Comparison of ENCODE assay signal across 8 cellular contexts in the genomic region with DNA sequence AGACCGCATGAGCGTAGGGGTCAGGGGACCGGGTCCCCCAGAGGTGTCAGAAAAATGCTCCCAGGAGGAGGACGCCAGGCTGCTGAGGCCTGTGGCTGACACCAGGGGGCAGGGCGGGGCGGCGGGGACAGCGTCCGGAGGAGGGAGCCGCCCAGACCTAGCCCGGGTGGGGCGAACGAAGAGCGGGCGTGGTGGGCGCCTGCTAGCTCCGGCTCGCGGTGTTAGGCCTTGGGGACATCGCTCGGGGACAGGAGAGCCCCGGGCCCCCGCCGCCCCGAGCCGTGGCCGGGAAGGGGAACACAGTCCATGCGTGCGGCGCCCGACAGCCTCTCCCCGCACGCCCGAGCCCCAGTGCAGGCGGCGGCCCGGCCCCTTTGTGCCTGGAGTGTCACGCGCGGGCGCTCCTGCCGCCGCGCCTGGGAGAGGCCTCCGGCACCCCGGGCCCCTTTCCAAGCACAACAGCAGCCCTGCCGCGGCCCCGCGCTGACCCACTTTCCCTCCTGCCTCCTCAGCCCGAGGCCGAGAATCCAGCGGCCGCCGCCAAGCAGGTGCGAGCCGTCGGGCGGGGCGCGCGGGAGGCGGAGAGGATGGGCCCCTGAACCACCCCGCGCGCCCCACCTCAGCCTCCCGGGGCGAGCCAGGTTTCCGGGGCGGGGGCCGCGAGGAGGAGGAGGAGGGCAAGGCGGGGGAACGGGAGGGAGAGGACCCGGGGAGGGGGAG.
DNase-seq lines count a peak whose midpoint lies in the region; ATAC-seq lines count a peak whose summit lies in the region.

No MANE protein-coding gene starts in this region.

- H3K27ac Mint-ChIP-seq in activated CD8-positive, alpha-beta T cell treated with anti-CD3 and anti-CD28 coated beads, Interleukin-2, amount 10 ng/mL, durations not matched to agents 7 days and 5 days: peak overlapping the region; percentile 63
- peak overlapping the region; percentile 79 for H3K27ac Mint-ChIP-seq in memory B cell

- H3K9me3 Mint-ChIP-seq in activated CD8-positive, alpha-beta T cell treated with anti-CD3 and anti-CD28 coated beads, Interleukin-2, amount 10 ng/mL, durations not matched to agents 7 days and 5 days (ENCODE audit: insufficient read depth): peaks cover 11% of the 10 kb centered on the region
- H3K9me3 Mint-ChIP-seq in memory B cell: no peaks in the 10 kb centered on the region

- peak overlapping the region; percentile 71 for H3K4me3 Mint-ChIP-seq in activated CD8-positive, alpha-beta T cell treated with anti-CD3 and anti-CD28 coated beads, Interleukin-2, amount 10 ng/mL, durations not matched to agents 7 days and 5 days
- H3K4me3 Mint-ChIP-seq in memory B cell: peak overlapping the region; percentile 86

- H3K36me3 Mint-ChIP-seq in activated CD8-positive, alpha-beta T cell treated with anti-CD3 and anti-CD28 coated beads, Interleukin-2, amount 10 ng/mL, durations not matched to agents 7 days and 5 days (ENCODE audit: low read depth): peaks cover 8% of the 10 kb centered on the region
- H3K36me3 Mint-ChIP-seq in memory B cell: peaks cover 2% of the 10 kb centered on the region

- CTCF ChIA-PET in activated CD8-positive, alpha-beta T cell treated with anti-CD3 and anti-CD28 coated beads, Interleukin-2, amount 10 ng/mL, durations not matched to agents 7 days and 5 days (lab: Charles Lee): interaction anchor here (0.7 to 5.1 kb wide), 26 partner anchors 9 to 274 kb away, joined by 3 to 56 read pairs (median 4); a partner anchor contains a TSS

- POLR2A ChIA-PET in activated CD8-positive, alpha-beta T cell treated with anti-CD3 and anti-CD28 coated beads, Interleukin-2, amount 10 ng/mL, durations not matched to agents 7 days and 5 days (lab: Charles Lee): interaction anchor here (0.6 to 2.0 kb wide), 10 partner anchors 26 to 220 kb away, joined by 3 to 16 read pairs (median 6); a partner anchor contains a TSS

- no peaks in the 10 kb centered on the region for H3K27me3 Mint-ChIP-seq in activated CD8-positive, alpha-beta T cell treated with anti-CD3 and anti-CD28 coated beads, Interleukin-2, amount 10 ng/mL, durations not matched to agents 7 days and 5 days (ENCODE audit: low read depth)
- H3K27me3 Mint-ChIP-seq in memory B cell: no peaks in the 10 kb centered on the region

- peaks cover 42% of the 10 kb centered on the region for H3K4me1 Mint-ChIP-seq in activated CD8-positive, alpha-beta T cell treated with anti-CD3 and anti-CD28 coated beads, Interleukin-2, amount 10 ng/mL, durations not matched to agents 7 days and 5 days (ENCODE audit: low read depth)
- H3K4me1 Mint-ChIP-seq in memory B cell: peaks cover 13% of the 10 kb centered on the region

- DNase-seq in AG20443 (ENCODE audit: low spot score): peak; percentile 89
- peak; percentile 54 for DNase-seq in NCI-H526 treated with DMSO at 0.1 percent for 48 hours (lab: John Stamatoyannopoulos, UW)
- peak; percentile 89 for DNase-seq in activated CD8-positive, alpha-beta T cell treated with anti-CD3 and anti-CD28 coated beads, Interleukin-2, amount 10 ng/mL, durations not matched to agents 7 days and 5 days
- peak; percentile 57 for DNase-seq in effector CD4-positive, alpha-beta T cell
- DNase-seq in memory B cell (ENCODE audit: low spot score in 2 of 2): peak; percentile 78 to 89
- peak; percentile 69 for DNase-seq in stimulated activated CD8-positive, alpha-beta memory T cell treated with anti-CD3 and anti-CD28 coated beads, Interleukin-12 subunit alpha, Interleukin-12 subunit beta, amount 100 ng/mL, for 4 hours (ENCODE audit: low read depth)

- ATAC-seq in GM18909 (IDR thresholded peaks at IDR 0.05; ENCODE audit: poor library complexity, unreplicated experiment): peak; percentile 84
- peak; percentile 70 for ATAC-seq in HG03159 (IDR thresholded peaks at IDR 0.05; ENCODE audit: unreplicated experiment)
- peak; percentile 82 for ATAC-seq in activated CD8-positive, alpha-beta T cell treated with anti-CD3 and anti-CD28 coated beads, Interleukin-2, amount 10 ng/mL, durations not matched to agents 7 days and 5 days
- peak; percentile 82 for ATAC-seq in memory B cell (ENCODE audit: low read depth)

Comparison
In these comparisons a context has a peak if more than half of its experiments do, and no peak if none do; other contexts are left out.
1. Peak in every context shown above with its lines: DNase-seq and ATAC-seq.